In genomic region chr3:138118863-138119766, GRCh38 we compare ENCODE assay signal across 8 cellular contexts. TPM values are rescaled to one million over a fixed set of nuclear protein-coding genes. Genes with fewer than 3 reads are reported as not detected.
DNase-seq lines count a peak whose midpoint lies in the region; ATAC-seq and TF ChIP-seq lines count a peak whose summit lies in the region.

No MANE protein-coding gene starts in this region.

- peak; percentile 89 for TF ChIP-seq CTCF in parathyroid adenoma (IDR thresholded peaks at IDR 0.05)

- H3K4me3 ChIP-seq in H7 (ENCODE audit: insufficient read depth, low read depth, low read length) (no peak overlapping the region), MG63 (no peak overlapping the region), parathyroid adenoma (ENCODE audit: low read depth, low read length) (no peak overlapping the region)

- no peak overlapping the region for H3K4me2 ChIP-seq in parathyroid adenoma (ENCODE audit: low read length)

- ATAC-seq in GM21737 (IDR thresholded peaks at IDR 0.05; ENCODE audit: unreplicated experiment) = no peak

- H3K9ac ChIP-seq in parathyroid adenoma = no peak overlapping the region

- no peak overlapping the region for H3K27ac ChIP-seq in parathyroid adenoma

- no peaks in the 10 kb centered on the region for H3K79me2 ChIP-seq in parathyroid adenoma

- no peaks in the 10 kb centered on the region for H3K36me3 ChIP-seq in H7 (replicated peaks; ENCODE audit: control insufficient read depth, insufficient read depth, low read length)
- H3K36me3 ChIP-seq in MG63 = no peaks in the 10 kb centered on the region
- H3K36me3 ChIP-seq in parathyroid adenoma (ENCODE audit: control insufficient read depth, insufficient read depth, low read length) = no peaks in the 10 kb centered on the region

- no peaks in the 10 kb centered on the region for H3K27me3 ChIP-seq in H7 (ENCODE audit: control insufficient read depth, insufficient read depth, low read length)
- no peaks in the 10 kb centered on the region for H3K27me3 ChIP-seq in MG63
- H3K27me3 ChIP-seq in parathyroid adenoma (ENCODE audit: control insufficient read depth, insufficient read depth, low read length) = no peaks in the 10 kb centered on the region

- H2AFZ ChIP-seq in parathyroid adenoma = peak overlapping the region; percentile 34

- H3K9me3 ChIP-seq in MG63 = no peaks in the 10 kb centered on the region; the same call in 1 of the 2 replicates
- no peaks in the 10 kb centered on the region for H3K9me3 ChIP-seq in parathyroid adenoma (ENCODE audit: control insufficient read depth, low read length)

- peaks cover 6% of the 10 kb centered on the region for H3K4me1 ChIP-seq in parathyroid adenoma

- DNase-seq in ELF-1 (ENCODE audit: low read depth, low spot score) (peak; percentile 89), H7 (peak; percentile 79), MG63 (peak; percentile 68), RKO (ENCODE audit: low spot score) (peak; percentile 77), globus pallidus (ENCODE audit: low spot score) (peak; percentile 56)
- peak; percentile 83 for DNase-seq in activated effector memory CD4-positive, alpha-beta T cell treated with anti-CD3 and anti-CD28 coated beads, Interleukin-2, amount 50 U/mL, for 16 hours

RNA-seq across cellular contexts. Expression of gene DZIP1L, which starts 3.7 kb away (rescaled TPM):
- 10.7 and 13.6 TPM in 2 replicates for total RNA-seq in H7 (2014; rRNA removed; shearing (Covaris generic))
- 14.9 and 20.1 TPM in 2 replicates for total RNA-seq in MG63 (2014; rRNA removed; shearing (Covaris generic); ENCODE audit: low replicate concordance)

RNA-seq across cellular contexts. Expression of gene A4GNT, which starts 13.1 kb away (rescaled TPM):
- total RNA-seq in H7 (2014; rRNA removed; shearing (Covaris generic)) = not detected in 2 replicates
- total RNA-seq in MG63 (2014; rRNA removed; shearing (Covaris generic); ENCODE audit: low replicate concordance) = not detected in 2 replicates

RNA-seq across cellular contexts. Expression of gene DBR1, which starts 55.6 kb away (rescaled TPM):
- total RNA-seq in H7 (2014; rRNA removed; shearing (Covaris generic)) = 16.0 and 16.7 TPM in 2 replicates
- 19.2 and 29.5 TPM in 2 replicates for total RNA-seq in MG63 (2014; rRNA removed; shearing (Covaris generic); ENCODE audit: low replicate concordance)
